22 cellular contexts compared by ENCODE assay signal in genomic region chr21:38863843-38864363, GRCh38. TPM values are rescaled to one million over a fixed set of nuclear protein-coding genes. Genes with fewer than 3 reads are reported as not detected.
A peak's percentile ranks its signal among the peaks of the same experiment; 100 is the strongest.
DNase-seq lines count a peak whose midpoint lies in the region; ATAC-seq, FAIRE-seq and TF ChIP-seq lines count a peak whose summit lies in the region.
"Had no signal": no experiment of that assay in that cellular context is flagged by ENCODE, and none has a peak within 500 bp of the region (broad histone marks: within the 10 kb centered on the region; RNA-seq: fewer than 3 reads in every experiment).

No MANE protein-coding gene starts in this region.

- no peak overlapping the region for H3K23ac ChIP-seq in trophoblast cell (ENCODE audit: low read length)

- H3K27ac ChIP-seq in BLaER1 (peak overlapping the region; percentile 91), KOPT-K1 (ENCODE audit: low read depth, low read length, poor library complexity, severe bottlenecking) (peak overlapping the region; percentile 77), trophoblast cell (ENCODE audit: low read depth, low read length) (no peak overlapping the region)
- H3K27ac ChIP-seq: 22Rv1 had no signal

- no peaks in the 10 kb centered on the region for H3K36me3 ChIP-seq in BLaER1
- H3K36me3 ChIP-seq in KOPT-K1 (ENCODE audit: insufficient read depth, low read length): no peaks in the 10 kb centered on the region
- H3K36me3 ChIP-seq in bronchial epithelial cell (ENCODE audit: control insufficient read depth, insufficient read depth, low read length): no peaks in the 10 kb centered on the region
- no peaks in the 10 kb centered on the region for H3K36me3 ChIP-seq in trophoblast cell (ENCODE audit: control insufficient read depth in 1 of 2, insufficient read depth in 2 of 2, low read length in 2 of 2)
- H3K36me3 ChIP-seq: HAP-1 had no signal

- H3K4me3 ChIP-seq in BLaER1: no peak overlapping the region
- no peak overlapping the region for H3K4me3 ChIP-seq in bronchial epithelial cell (ENCODE audit: low read depth, low read length)
- no peak overlapping the region for H3K4me3 ChIP-seq in trophoblast cell (ENCODE audit: low read depth, low read length)
- H3K4me3 ChIP-seq: GM23338, HAP-1 had no signal

- no peak for TF ChIP-seq CTCF in bronchial epithelial cell (IDR thresholded peaks at IDR 0.05; ENCODE audit: insufficient read depth, low read length, severe bottlenecking)

- peak overlapping the region; percentile 38; the same call in 1 of the 2 replicates for H3K9ac ChIP-seq in BLaER1
- H3K9ac ChIP-seq in trophoblast cell (ENCODE audit: low read length): no peak overlapping the region

- DNase-seq in bronchial epithelial cell (ENCODE audit: low read depth): no peak
- peak; percentile 48 to 63 for DNase-seq in trophoblast cell
- no peak for DNase-seq in cerebellar nuclear complex (lab: John Stamatoyannopoulos, UW)
- DNase-seq: C1 segment of cervical spinal cord; Calu3; CD4-positive, alpha-beta memory T cell; COR-L47; DMS53; DMS79 treated with DMSO at 0.1 percent for 48 hours; GF-D8; HFFc6 had no signal

- no peak overlapping the region for H4K91ac ChIP-seq in trophoblast cell (ENCODE audit: low read depth, low read length)

- H3K9me3 ChIP-seq in BLaER1 (no peaks in the 10 kb centered on the region), KOPT-K1 (ENCODE audit: insufficient read depth, low read length, poor library complexity, severe bottlenecking) (no peaks in the 10 kb centered on the region), trophoblast cell (ENCODE audit: insufficient read depth, low read depth, low read length) (no peaks in the 10 kb centered on the region)
- H3K9me3 ChIP-seq: HAP-1 had no signal

- no peaks in the 10 kb centered on the region for H3K79me1 ChIP-seq in trophoblast cell (ENCODE audit: low read length)

- no peak overlapping the region for H4K12ac ChIP-seq in trophoblast cell (ENCODE audit: low read depth, low read length)

- H2AFZ ChIP-seq in trophoblast cell (ENCODE audit: insufficient read depth, low read length, poor library complexity): no peak overlapping the region
- H2AFZ ChIP-seq: GM23338 had no signal

- no peak overlapping the region for H2BK120ac ChIP-seq in trophoblast cell (ENCODE audit: insufficient read depth, low read length, poor library complexity)

- H3K4ac ChIP-seq in trophoblast cell (ENCODE audit: low read depth, low read length): no peak overlapping the region

- no peak overlapping the region for H2BK5ac ChIP-seq in trophoblast cell (ENCODE audit: low read depth, low read length, poor library complexity)

- ATAC-seq in GM21390 (IDR thresholded peaks at IDR 0.05; ENCODE audit: unreplicated experiment): no peak
- no peak for ATAC-seq in HG03378 (IDR thresholded peaks at IDR 0.05; ENCODE audit: unreplicated experiment)
- ATAC-seq: GM23338 had no signal

- no peak overlapping the region for H4K8ac ChIP-seq in trophoblast cell (ENCODE audit: low read depth, low read length)

- no peaks in the 10 kb centered on the region for H3K79me2 ChIP-seq in trophoblast cell (ENCODE audit: control insufficient read depth, insufficient read depth, low read length, poor library complexity)

- no peak overlapping the region for H3K18ac ChIP-seq in trophoblast cell (ENCODE audit: low read length)

- WGBS in trophoblast cell (ENCODE audit: extremely low coverage, insufficient coverage, insufficient read length): no CpG with 5 or more reads among the region's 8 CpGs

- FAIRE-seq in bronchial epithelial cell (lab: Jason Lieb, UNC): peak; percentile 70
- FAIRE-seq: A204.1, GM12891, GM18507, H54 had no signal

- peak overlapping the region; percentile 88 for H3K4me2 ChIP-seq in BLaER1
- no peak overlapping the region for H3K4me2 ChIP-seq in trophoblast cell (ENCODE audit: low read length)
- H3K4me2 ChIP-seq: GM23338 had no signal

- no peaks in the 10 kb centered on the region for H4K20me1 ChIP-seq in BLaER1

- H3K4me1 ChIP-seq in BLaER1 (peaks cover 70% of the 10 kb centered on the region), trophoblast cell (ENCODE audit: control insufficient read depth in 1 of 2, insufficient read depth in 2 of 2, low read length in 2 of 2) (no peaks in the 10 kb centered on the region)
- H3K4me1 ChIP-seq: HAP-1 had no signal

- H2AK5ac ChIP-seq in trophoblast cell (ENCODE audit: low read length): no peak overlapping the region

- no peak overlapping the region for H3K14ac ChIP-seq in trophoblast cell (ENCODE audit: low read length)

- no peak overlapping the region for H2BK12ac ChIP-seq in trophoblast cell (ENCODE audit: low read length)

- H3K27me3 ChIP-seq in BLaER1 (no peaks in the 10 kb centered on the region), bronchial epithelial cell (ENCODE audit: control insufficient read depth, insufficient read depth, low read length) (no peaks in the 10 kb centered on the region), trophoblast cell (ENCODE audit: insufficient read depth, low read length) (no peaks in the 10 kb centered on the region)

RNA-seq across cellular contexts. Expression of gene ETS2, which starts 58.2 kb away (rescaled TPM):
- total RNA-seq in bronchial epithelial cell: 144 and 153 TPM in 2 replicates
- polyA plus RNA-seq in trophoblast cell (2013): 17.3 and 18.1 TPM in 2 replicates

Comparison
In these comparisons a context has a peak if more than half of its experiments do, and no peak if none do; other contexts are left out.
1. DNase-seq: peak in trophoblast cell (2 of 2); none in bronchial epithelial cell (single experiment) and cerebellar nuclear complex (0 of 2).